ENCODE assay signal across 6 cellular contexts in the genomic region with DNA sequence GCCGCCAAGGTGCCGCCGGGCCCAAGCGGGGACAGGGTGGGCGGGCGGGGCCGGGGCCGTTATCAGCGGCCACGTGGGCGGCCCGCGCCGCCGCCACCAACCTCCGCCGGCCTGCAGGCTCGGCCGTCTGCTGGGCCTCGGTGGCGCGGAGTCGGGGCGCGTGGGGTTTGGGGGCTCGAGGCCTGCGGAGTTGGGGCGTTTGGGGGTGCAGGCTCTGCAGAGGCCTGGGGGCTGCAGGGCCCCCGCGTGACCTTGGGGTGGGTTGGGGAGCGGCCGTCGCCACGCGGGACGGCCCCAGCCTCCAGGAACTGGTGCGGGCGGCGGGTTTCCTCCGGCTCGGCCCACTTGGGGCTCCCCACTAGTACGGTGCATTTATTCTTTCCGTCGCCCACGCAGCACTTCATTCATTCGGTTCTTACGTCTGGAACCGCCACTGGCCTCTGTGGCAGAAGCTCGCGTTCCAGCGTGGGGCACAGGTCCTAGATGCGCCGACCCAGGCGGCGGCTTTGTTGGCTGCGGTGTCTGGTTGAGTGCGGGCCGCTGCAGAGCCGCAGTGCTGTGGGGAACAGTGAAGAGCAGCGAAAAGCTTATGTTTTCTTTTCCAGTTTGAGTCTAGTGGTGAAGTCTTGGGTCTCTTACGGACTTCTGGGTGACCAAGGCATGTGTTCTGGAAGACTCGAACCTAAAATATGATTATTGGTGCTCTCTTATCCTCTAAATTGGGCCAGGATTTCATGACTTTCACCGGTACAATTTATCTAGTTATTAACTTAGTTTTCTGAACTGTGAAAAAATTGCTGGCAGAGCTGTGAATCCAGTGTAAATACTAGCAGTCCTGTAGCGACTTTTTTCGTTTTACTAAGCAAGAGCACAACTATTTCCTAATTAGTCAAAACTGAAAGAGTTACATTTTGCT. TPM values are rescaled to one million over a fixed set of nuclear protein-coding genes. Genes with fewer than 3 reads are reported as not detected.
A peak's percentile ranks its signal among the peaks of the same experiment; 100 is the strongest.
DNase-seq lines count a peak whose midpoint lies in the region; ATAC-seq and TF ChIP-seq lines count a peak whose summit lies in the region.

No MANE protein-coding gene starts in this region.

- intact Hi-C loops in left lung (cut with DNase I) = no loop called here

- ATAC-seq in GM18861 (IDR thresholded peaks at IDR 0.05; ENCODE audit: unreplicated experiment) (peak; percentile 5), HG03469 (IDR thresholded peaks at IDR 0.05; ENCODE audit: unreplicated experiment) (peak; percentile 11), left lung (no peak), HG03378 (IDR thresholded peaks at IDR 0.05; ENCODE audit: unreplicated experiment) (no peak)

- no peaks in the 10 kb centered on the region for H3K9me3 ChIP-seq in left lung
- no peaks in the 10 kb centered on the region for H3K9me3 ChIP-seq in suprapubic skin

- TF ChIP-seq CTCF in left lung (IDR thresholded peaks at IDR 0.05) = no peak
- no peak for TF ChIP-seq CTCF in suprapubic skin (IDR thresholded peaks at IDR 0.05)

- H3K4me1 ChIP-seq in left lung (peaks cover 13 to 45% of the 10 kb centered on the region in 2 donors), suprapubic skin (peaks cover 38% of the 10 kb centered on the region)

- no peak for TF ChIP-seq POLR2A in suprapubic skin (IDR thresholded peaks at IDR 0.05)

- TF ChIP-seq EP300 in suprapubic skin (IDR thresholded peaks at IDR 0.05) = no peak

- no peaks in the 10 kb centered on the region for H3K27me3 ChIP-seq in left lung
- no peaks in the 10 kb centered on the region for H3K27me3 ChIP-seq in suprapubic skin

- H3K27ac ChIP-seq in left lung = peak overlapping the region in 1 of 2 donors; percentile 86
- peak overlapping the region; percentile 88 for H3K27ac ChIP-seq in suprapubic skin

- peak; percentile 58 for DNase-seq in activated T-helper 9 cell treated with anti-CD3 and anti-CD28 coated beads, Interleukin-2, amount 50 U/mL, for 16 hours (ENCODE audit: low read depth)
- DNase-seq in left lung (peak in 1 of 2 donors; percentile 87), suprapubic skin (ENCODE audit: low spot score in 2 of 2) (no peak)

- WGBS in suprapubic skin = 3% methylated on average over 23 of the region's 65 CpGs

- H3K4me3 ChIP-seq in left lung = peak overlapping the region; percentile 82 to 88
- peak overlapping the region; percentile 83 for H3K4me3 ChIP-seq in suprapubic skin

- H3K36me3 ChIP-seq in left lung = peaks cover 0 to 66% of the 10 kb centered on the region in 2 donors
- H3K36me3 ChIP-seq in suprapubic skin = peaks cover 64% of the 10 kb centered on the region

RNA-seq across cellular contexts. Expression of a gene that starts 0.9 kb away (rescaled TPM):
- total RNA-seq in left lung = 10 to 100 TPM; 40.9 to 60.4 TPM
- 10 to 100 TPM; 52.0 to 98.6 (median 55.7) TPM for total RNA-seq in suprapubic skin

RNA-seq across cellular contexts. Expression of a gene that starts 2.0 kb away (rescaled TPM):
- total RNA-seq in left lung = 100 to 1,000 TPM in 1 of 2 donors, 10 to 100 TPM in 1; 63.7 to 111 TPM
- total RNA-seq in suprapubic skin = 100 to 1,000 TPM; 107 to 150 (median 119) TPM

RNA-seq across cellular contexts. Expression of a gene that starts 13.7 kb away (rescaled TPM):
- 10 to 100 TPM; 63.0 to 81.8 TPM for total RNA-seq in left lung
- 10 to 100 TPM; 26.0 to 64.2 (median 34.9) TPM for total RNA-seq in suprapubic skin

RNA-seq across cellular contexts. Expression of a gene that starts 32.9 kb away (rescaled TPM):
- total RNA-seq in left lung (1 to 10 TPM; 1.1 to 1.4 TPM), suprapubic skin (under 1 TPM in 1 of 4 donors, not detected in 3; 0.34 TPM)

RNA-seq across cellular contexts. Expression of a gene that starts 37.9 kb away (rescaled TPM):
- total RNA-seq in left lung = 10 to 100 TPM; 28.9 to 34.9 TPM
- 10 to 100 TPM; 22.4 to 69.1 (median 38.0) TPM for total RNA-seq in suprapubic skin

Comparison
In these comparisons a context has a peak if more than half of its experiments do, and no peak if none do; other contexts are left out.
1. ATAC-seq: peak in GM18861 (single experiment) and HG03469 (single experiment); none in left lung (single experiment) and HG03378 (single experiment).